1 cellular context compared by ENCODE assay signal in the genomic region with DNA sequence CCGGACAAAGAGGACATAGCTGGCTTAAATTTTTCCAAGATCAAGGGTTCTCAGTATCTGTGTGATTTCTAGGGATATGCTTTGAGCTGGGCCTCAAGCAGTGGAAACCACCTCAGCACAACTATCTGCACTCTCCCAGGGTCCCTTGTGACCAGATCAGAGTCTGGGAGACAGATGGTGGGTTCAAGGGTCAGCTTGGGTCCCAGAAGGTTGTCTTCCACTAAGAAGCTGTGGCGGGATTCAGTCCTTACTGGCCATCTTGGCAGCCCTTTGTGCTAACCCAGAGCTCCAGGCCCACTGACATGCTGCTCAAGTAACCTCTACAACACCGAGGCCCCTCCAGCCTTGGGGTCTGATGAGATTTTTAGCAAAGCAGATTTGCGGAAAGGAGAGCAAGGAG.
TF ChIP-seq lines count a peak whose summit lies in the region.

No MANE protein-coding gene starts in this region.

TF ChIP-seq in SK-N-SH treated with all-trans-retinoic acid at 6 μM for 48 hours, 23 proteins besides CTCF, POLR2A, EP300 and RAD21 (continued from another document):
- TF ChIP-seq, protein P1, sequence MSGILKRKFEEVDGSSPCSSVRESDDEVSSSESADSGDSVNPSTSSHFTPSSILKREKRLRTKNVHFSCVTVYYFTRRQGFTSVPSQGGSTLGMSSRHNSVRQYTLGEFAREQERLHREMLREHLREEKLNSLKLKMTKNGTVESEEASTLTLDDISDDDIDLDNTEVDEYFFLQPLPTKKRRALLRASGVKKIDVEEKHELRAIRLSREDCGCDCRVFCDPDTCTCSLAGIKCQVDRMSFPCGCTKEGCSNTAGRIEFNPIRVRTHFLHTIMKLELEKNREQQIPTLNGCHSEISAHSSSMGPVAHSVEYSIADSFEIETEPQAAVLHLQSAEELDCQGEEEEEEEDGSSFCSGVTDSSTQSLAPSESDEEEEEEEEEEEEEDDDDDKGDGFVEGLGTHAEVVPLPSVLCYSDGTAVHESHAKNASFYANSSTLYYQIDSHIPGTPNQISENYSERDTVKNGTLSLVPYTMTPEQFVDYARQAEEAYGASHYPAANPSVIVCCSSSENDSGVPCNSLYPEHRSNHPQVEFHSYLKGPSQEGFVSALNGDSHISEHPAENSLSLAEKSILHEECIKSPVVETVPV (CRISPR knock-in tag; IDR thresholded peaks at IDR 0.05): no peak
- TF ChIP-seq ZNF565 (CRISPR knock-in tag; conservative IDR thresholded peaks at IDR 0.05; ENCODE audit: low read depth): no peak
- no peak for TF ChIP-seq OSR1 (CRISPR knock-in tag; IDR thresholded peaks at IDR 0.05)
- no peak for TF ChIP-seq ISL1 (CRISPR knock-in tag; IDR thresholded peaks at IDR 0.05)
- no peak for TF ChIP-seq ESRRG (CRISPR knock-in tag; IDR thresholded peaks at IDR 0.05)
- TF ChIP-seq ZNF70 (CRISPR knock-in tag; IDR thresholded peaks at IDR 0.05): no peak
- TF ChIP-seq TOX (CRISPR knock-in tag; IDR thresholded peaks at IDR 0.05; ENCODE audit: borderline replicate concordance): no peak
- TF ChIP-seq ZNF8 (CRISPR knock-in tag; IDR thresholded peaks at IDR 0.05): no peak
- no peak for TF ChIP-seq SNAI2 (CRISPR knock-in tag; IDR thresholded peaks at IDR 0.05)
- TF ChIP-seq, protein P2, sequence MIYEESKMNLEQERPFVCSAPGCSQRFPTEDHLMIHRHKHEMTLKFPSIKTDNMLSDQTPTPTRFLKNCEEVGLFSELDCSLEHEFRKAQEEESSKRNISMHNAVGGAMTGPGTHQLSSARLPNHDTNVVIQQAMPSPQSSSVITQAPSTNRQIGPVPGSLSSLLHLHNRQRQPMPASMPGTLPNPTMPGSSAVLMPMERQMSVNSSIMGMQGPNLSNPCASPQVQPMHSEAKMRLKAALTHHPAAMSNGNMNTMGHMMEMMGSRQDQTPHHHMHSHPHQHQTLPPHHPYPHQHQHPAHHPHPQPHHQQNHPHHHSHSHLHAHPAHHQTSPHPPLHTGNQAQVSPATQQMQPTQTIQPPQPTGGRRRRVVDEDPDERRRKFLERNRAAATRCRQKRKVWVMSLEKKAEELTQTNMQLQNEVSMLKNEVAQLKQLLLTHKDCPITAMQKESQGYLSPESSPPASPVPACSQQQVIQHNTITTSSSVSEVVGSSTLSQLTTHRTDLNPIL (CRISPR knock-in tag; IDR thresholded peaks at IDR 0.05; ENCODE audit: low read depth): no peak
- no peak for TF ChIP-seq BACH2 (CRISPR knock-in tag; IDR thresholded peaks at IDR 0.05; ENCODE audit: borderline replicate concordance)
- no peak for TF ChIP-seq ARNTL (CRISPR knock-in tag; IDR thresholded peaks at IDR 0.05; ENCODE audit: borderline replicate concordance, low read depth)
- TF ChIP-seq GLIS3 (CRISPR knock-in tag; IDR thresholded peaks at IDR 0.05): no peak
